2 cellular contexts compared by ENCODE assay signal in genomic region chr2:220065581-220065980, GRCh38.
TF ChIP-seq lines count a peak whose summit lies in the region.

No MANE protein-coding gene starts in this region.

TF ChIP-seq in IMR-90, 13 proteins besides CTCF, POLR2A, EP300 and RAD21 (continued from another document):
- TF ChIP-seq, protein P1, sequence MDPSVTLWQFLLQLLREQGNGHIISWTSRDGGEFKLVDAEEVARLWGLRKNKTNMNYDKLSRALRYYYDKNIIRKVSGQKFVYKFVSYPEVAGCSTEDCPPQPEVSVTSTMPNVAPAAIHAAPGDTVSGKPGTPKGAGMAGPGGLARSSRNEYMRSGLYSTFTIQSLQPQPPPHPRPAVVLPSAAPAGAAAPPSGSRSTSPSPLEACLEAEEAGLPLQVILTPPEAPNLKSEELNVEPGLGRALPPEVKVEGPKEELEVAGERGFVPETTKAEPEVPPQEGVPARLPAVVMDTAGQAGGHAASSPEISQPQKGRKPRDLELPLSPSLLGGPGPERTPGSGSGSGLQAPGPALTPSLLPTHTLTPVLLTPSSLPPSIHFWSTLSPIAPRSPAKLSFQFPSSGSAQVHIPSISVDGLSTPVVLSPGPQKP (IDR thresholded peaks at IDR 0.05; ENCODE audit: borderline replicate concordance, low read depth, low read length) = no peak
- TF ChIP-seq CEBPB (IDR thresholded peaks at IDR 0.05; ENCODE audit: low read depth, low read length) (no peak), CHD1 (IDR thresholded peaks at IDR 0.05; ENCODE audit: low read depth, low read length) (no peak), BHLHE40 (IDR thresholded peaks at IDR 0.05; ENCODE audit: low read depth, low read length) (no peak)

TF ChIP-seq in neural cell, 6 proteins besides CTCF, POLR2A, EP300 and RAD21 (continued from another document):
- TF ChIP-seq REST (IDR thresholded peaks at IDR 0.05; ENCODE audit: borderline replicate concordance) = no peak
